ENCODE assay signal across 21 cellular contexts in genomic region chr7:42478717-42479116, GRCh38.
"Had no signal": no experiment of that assay in that cellular context is flagged by ENCODE, and none has a peak within 500 bp of the region (broad histone marks: within the 10 kb centered on the region; RNA-seq: fewer than 3 reads in every experiment).

No MANE protein-coding gene starts in this region.

- H3K4me2 ChIP-seq: neural progenitor cell had no signal

- DNase-seq: caudate nucleus; effector CD4-positive, alpha-beta T cell; immature natural killer cell; left cardiac atrium; mammary epithelial cell; occipital lobe; stimulated activated CD4-positive, alpha-beta T cell treated with anti-CD3 and anti-CD28 coated beads, Interleukin-12 subunit alpha, Interleukin-12 subunit beta, amount 100 ng/mL, for 4 hours; stimulated activated naive CD4-positive, alpha-beta T cell; stomach; substantia nigra; transverse colon had no signal

- H2AFZ ChIP-seq: neural progenitor cell, parathyroid adenoma had no signal

- H3K4me3 ChIP-seq: coronary artery, neural progenitor cell, prostate gland, skin epidermis, stomach, thoracic aorta, transverse colon had no signal

- H3K9me3 ChIP-seq: prostate gland, stomach, thoracic aorta, transverse colon had no signal

- H3K27me3 ChIP-seq: neural progenitor cell, stomach, transverse colon had no signal

- H3K9ac ChIP-seq: neural progenitor cell, parathyroid adenoma had no signal

- H3K27ac ChIP-seq: neural progenitor cell, thoracic aorta had no signal

- H3K36me3 ChIP-seq: neural progenitor cell, prostate gland, stomach, thoracic aorta, transverse colon had no signal

- FAIRE-seq: frontal cortex, keratinocyte had no signal

- ATAC-seq: natural killer cell treated with Interleukin-12 subunit alpha and Interleukin-12 subunit beta and Interleukin-15 and Interleukin-18, amount 100 ng/mL, for 72 hours; sciatic nerve had no signal

- H3K4me1 ChIP-seq: parathyroid adenoma, prostate gland had no signal
